In the genomic region with DNA sequence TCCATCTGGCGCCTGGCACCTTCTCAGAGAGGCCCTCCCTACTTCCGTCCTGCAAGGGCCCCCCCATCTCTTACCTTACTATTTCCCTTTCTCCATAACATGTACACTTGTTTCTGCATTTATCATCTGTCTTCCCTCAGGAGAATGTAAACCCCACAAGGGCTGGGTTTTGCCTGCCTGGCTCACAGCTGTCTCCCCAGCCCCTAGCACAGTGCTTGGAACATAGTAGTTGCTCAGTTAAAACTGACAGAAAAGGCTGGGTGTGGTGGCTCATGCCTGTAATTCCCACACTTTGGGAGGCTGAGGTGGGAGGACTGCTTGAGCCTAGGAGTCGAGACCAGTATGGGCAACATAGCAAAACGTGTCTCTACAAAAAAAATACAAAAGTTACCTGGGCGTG, we compare ENCODE assay signal across 25 cellular contexts. TPM values are rescaled to one million over a fixed set of nuclear protein-coding genes. Genes with fewer than 3 reads are reported as not detected.
DNase-seq lines count a peak whose midpoint lies in the region; ATAC-seq and TF ChIP-seq lines count a peak whose summit lies in the region.
"Had no signal": no experiment of that assay in that cellular context is flagged by ENCODE, and none has a peak within 500 bp of the region (broad histone marks: within the 10 kb centered on the region; RNA-seq: fewer than 3 reads in every experiment).

No MANE protein-coding gene starts in this region.

- CTCF ChIA-PET in CD4-positive, alpha-beta T cell (lab: Charles Lee): interaction anchor here (0.5 kb wide), 1 partner anchor 126 kb away, joined by 3 read pairs; no protein-coding TSS in a partner anchor
- CTCF ChIA-PET in RWPE1 (lab: Yijun Ruan, JAX): interaction anchor here (0.5 kb wide), 1 partner anchor 21 kb away, joined by 5 read pairs; no protein-coding TSS in a partner anchor

- intact Hi-C loops in Right ventricle myocardium inferior (cut with DNase I): no loop called here
- intact Hi-C loops in left ventricle myocardium inferior (cut with micrococcal nuclease): no loop called here
- intact Hi-C loops in CD4-positive, alpha-beta T cell (cut with DNase I, micrococcal nuclease): no loop called here
- intact Hi-C loops in lower lobe of right lung (cut with DNase I): no loop called here

- H3K4me3 Mint-ChIP-seq in CD4-positive, alpha-beta T cell: no peak overlapping the region
- H3K4me3 Mint-ChIP-seq in naive thymus-derived CD8-positive, alpha-beta T cell: peak overlapping the region in 2 of 10 donors; percentile 10 to 20
- H3K4me3 Mint-ChIP-seq: B cell, H9, HFFc6 had no signal

- H3K27ac ChIP-seq in left ventricle myocardium inferior (replicated peaks) (no peak overlapping the region), RWPE1 (peak overlapping the region; percentile 8; the same call in 1 of the 2 replicates), lower lobe of right lung (no peak overlapping the region)
- no peak overlapping the region for H3K27ac ChIP-seq in CD4-positive, alpha-beta T cell (ENCODE audit: low read depth, low read length)
- H3K27ac ChIP-seq: SJSA1 had no signal

- POLR2A ChIA-PET in CD4-positive, alpha-beta T cell (lab: Charles Lee): no interaction called here
- POLR2A ChIA-PET in RWPE1 (lab: Yijun Ruan, JAX; ENCODE audit: low non-redundant PET): no interaction called here
- POLR2A ChIA-PET in naive thymus-derived CD8-positive, alpha-beta T cell (lab: Charles Lee): interaction anchor here (0.8 to 1.0 kb wide), 2 partner anchors 8 to 34 kb away, joined by 3 to 4 read pairs; no protein-coding TSS in a partner anchor

- H3K4me1 Mint-ChIP-seq in CD4-positive, alpha-beta T cell (ENCODE audit: low read depth): peaks cover 34% of the 10 kb centered on the region
- H3K4me1 Mint-ChIP-seq in naive thymus-derived CD8-positive, alpha-beta T cell: peaks cover 26 to 53% (median 45%) of the 10 kb centered on the region in 4 donors

- H3K27me3 ChIP-seq in left ventricle myocardium inferior (ENCODE audit: low read depth) (no peaks in the 10 kb centered on the region), lower lobe of right lung (ENCODE audit: low read depth) (no peaks in the 10 kb centered on the region)
- no peaks in the 10 kb centered on the region for H3K27me3 ChIP-seq in CD4-positive, alpha-beta T cell (ENCODE audit: control insufficient read depth, insufficient read depth, low read length)
- H3K27me3 ChIP-seq: MG63, SJSA1 had no signal

- ATAC-seq in Right ventricle myocardium inferior (no peak), lower lobe of right lung (no peak)
- ATAC-seq in CD4-positive, alpha-beta T cell (ENCODE audit: poor library complexity): no peak
- ATAC-seq in naive thymus-derived CD8-positive, alpha-beta T cell: no peak
- ATAC-seq: PC-3, T-cell had no signal

- H3K4me3 ChIP-seq in left ventricle myocardium inferior (no peak overlapping the region), lower lobe of right lung (no peak overlapping the region)
- H3K4me3 ChIP-seq: MG63, SJSA1 had no signal

- peak; percentile 27 for DNase-seq in Right ventricle myocardium inferior (ENCODE audit: missing footprints)
- DNase-seq in left ventricle myocardium inferior: no peak
- DNase-seq in CD4-positive, alpha-beta T cell: no peak
- DNase-seq in RWPE1 (ENCODE audit: low spot score): no peak
- no peak for DNase-seq in naive thymus-derived CD8-positive, alpha-beta T cell
- DNase-seq in lower lobe of right lung: no peak
- no peak for DNase-seq in hippocampal formation (lab: John Stamatoyannopoulos, UW)
- DNase-seq: COR-L47; DMS53; H9; HFFc6; KBM-7; MG63; NCI-H1417; NCI-H1694; NCI-H2081; NCI-H2171; NCI-H226; NCI-H510A; NCI-H748 treated with DMSO at 0.1 percent for 48 hours; NK-92 treated with Interleukin-12 subunit alpha and Interleukin-12 subunit beta, amount 100 ng/mL, for 24 hours; PC-3; T-cell had no signal

- TF ChIP-seq CTCF in left ventricle myocardium inferior (IDR thresholded peaks at IDR 0.05; ENCODE audit: borderline replicate concordance) (no peak), RWPE1 (conservative IDR thresholded peaks at IDR 0.05; ENCODE audit: low read depth) (no peak), lower lobe of right lung (IDR thresholded peaks at IDR 0.05) (no peak)
- TF ChIP-seq CTCF in CD4-positive, alpha-beta T cell (IDR thresholded peaks at IDR 0.05): no peak

- H3K27ac Mint-ChIP-seq in CD4-positive, alpha-beta T cell: peak overlapping the region; percentile 36
- H3K27ac Mint-ChIP-seq in naive thymus-derived CD8-positive, alpha-beta T cell: peak overlapping the region in 9 of 10 donors; percentile 61 to 94 (median 75)
- H3K27ac Mint-ChIP-seq: B cell, HFFc6 had no signal

- H3K36me3 Mint-ChIP-seq in CD4-positive, alpha-beta T cell (ENCODE audit: low read depth): no peaks in the 10 kb centered on the region
- H3K36me3 Mint-ChIP-seq in naive thymus-derived CD8-positive, alpha-beta T cell: no peaks in the 10 kb centered on the region
- H3K36me3 Mint-ChIP-seq: T-cell had no signal

- H3K36me3 ChIP-seq in left ventricle myocardium inferior: no peaks in the 10 kb centered on the region
- no peaks in the 10 kb centered on the region for H3K36me3 ChIP-seq in lower lobe of right lung
- H3K36me3 ChIP-seq: MG63, SJSA1 had no signal

- no peaks in the 10 kb centered on the region for H3K9me3 ChIP-seq in left ventricle myocardium inferior (replicated peaks)
- no peaks in the 10 kb centered on the region for H3K9me3 ChIP-seq in CD4-positive, alpha-beta T cell (ENCODE audit: control insufficient read depth, low read length)
- no peaks in the 10 kb centered on the region for H3K9me3 ChIP-seq in lower lobe of right lung
- H3K9me3 ChIP-seq: MG63, SJSA1 had no signal

- no peaks in the 10 kb centered on the region for H3K27me3 Mint-ChIP-seq in CD4-positive, alpha-beta T cell
- H3K27me3 Mint-ChIP-seq in naive thymus-derived CD8-positive, alpha-beta T cell: no peaks in the 10 kb centered on the region
- H3K27me3 Mint-ChIP-seq: B cell, T-cell had no signal

- peaks cover 27% of the 10 kb centered on the region for H3K4me1 ChIP-seq in left ventricle myocardium inferior
- no peaks in the 10 kb centered on the region for H3K4me1 ChIP-seq in lower lobe of right lung

- H3K9me3 Mint-ChIP-seq in CD4-positive, alpha-beta T cell: no peaks in the 10 kb centered on the region
- H3K9me3 Mint-ChIP-seq in naive thymus-derived CD8-positive, alpha-beta T cell: no peaks in the 10 kb centered on the region
- H3K9me3 Mint-ChIP-seq: H9, HFFc6, T-cell had no signal

RNA-seq across cellular contexts. Expression of gene SNN, which starts 5.7 kb away (rescaled TPM):
- total RNA-seq in Right ventricle myocardium inferior (27.7 TPM), left ventricle myocardium inferior (28.2 TPM), lower lobe of right lung (25.5 TPM)
- 10 to 100 TPM; 76.3 to 79.7 TPM for total RNA-seq in CD4-positive, alpha-beta T cell
- total RNA-seq in naive thymus-derived CD8-positive, alpha-beta T cell: 10 to 100 TPM; 24.4 to 25.9 TPM
- 10 to 100 TPM; 16.0 to 26.9 (median 19.0) TPM for polyA plus RNA-seq in naive thymus-derived CD8-positive, alpha-beta T cell
